22 cellular contexts compared by ENCODE assay signal in the genomic region with DNA sequence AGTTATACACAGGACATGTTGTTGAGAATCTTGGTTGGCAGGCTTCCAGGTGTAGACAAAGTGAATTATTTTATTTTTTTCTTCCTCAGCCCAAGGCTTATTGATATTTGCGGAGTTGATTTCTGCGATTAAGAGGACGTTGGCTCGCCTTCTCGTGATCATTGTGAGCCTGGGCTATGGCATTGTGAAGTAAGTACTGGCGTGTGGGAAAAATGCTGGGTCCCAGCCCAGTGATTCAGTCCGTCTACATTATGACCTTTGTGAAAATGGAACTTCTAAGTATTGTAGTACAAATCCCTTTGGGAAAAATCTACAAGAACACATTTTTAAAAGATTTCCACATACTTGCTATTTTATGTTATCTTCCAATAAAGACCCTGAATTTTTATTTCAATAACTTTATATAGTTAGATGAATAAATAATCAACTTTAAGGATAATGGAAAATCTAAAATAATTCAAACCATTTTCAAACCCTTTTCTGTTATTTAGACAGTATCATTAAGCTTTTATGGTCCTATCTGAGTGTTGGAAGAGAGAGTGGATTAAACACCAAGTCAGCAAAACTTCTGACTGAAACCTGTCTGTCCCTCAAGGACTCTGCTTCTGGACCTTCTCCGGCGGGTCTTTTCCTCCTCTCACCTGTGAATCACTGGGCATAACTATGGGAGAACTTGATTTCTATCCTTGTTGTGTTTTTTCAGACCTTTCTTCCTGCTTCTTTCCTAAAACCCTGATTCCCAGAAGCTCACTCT. TPM values are rescaled to one million over a fixed set of nuclear protein-coding genes. Genes with fewer than 3 reads are reported as not detected.
A peak's percentile ranks its signal among the peaks of the same experiment; 100 is the strongest.
DNase-seq lines count a peak whose midpoint lies in the region; ATAC-seq, FAIRE-seq and TF ChIP-seq lines count a peak whose summit lies in the region.
"Had no signal": no experiment of that assay in that cellular context is flagged by ENCODE, and none has a peak within 500 bp of the region (broad histone marks: within the 10 kb centered on the region; RNA-seq: fewer than 3 reads in every experiment).

No MANE protein-coding gene starts in this region.

- no peak overlapping the region for H3K23ac ChIP-seq in mesenchymal stem cell (ENCODE audit: low read length in 2 of 2)

- POLR2A ChIA-PET in HepG2 (lab: Yijun Ruan, JAX) (no interaction called here), K562 (lab: Yijun Ruan, JAX) (no interaction called here)

- no peaks in the 10 kb centered on the region for H4K20me1 ChIP-seq in HepG2 (ENCODE audit: insufficient read depth, low read length)
- no peaks in the 10 kb centered on the region for H4K20me1 ChIP-seq in K562 (replicated peaks; ENCODE audit: control insufficient read depth, insufficient read depth, low read length)

- H3K79me1 ChIP-seq in mesenchymal stem cell (replicated peaks; ENCODE audit: low read length, poor library complexity, severe bottlenecking): peaks cover 34% of the 10 kb centered on the region

- no peak overlapping the region for H2BK5ac ChIP-seq in mesenchymal stem cell (ENCODE audit: low read depth, low read length, poor library complexity, severe bottlenecking)

- H3K9me3 ChIP-seq in HepG2 (ENCODE audit: low read length) (no peaks in the 10 kb centered on the region), right lobe of liver (no peaks in the 10 kb centered on the region), K562 (replicated peaks; ENCODE audit: control insufficient read depth, insufficient read depth, low read depth, low read length) (no peaks in the 10 kb centered on the region), mesenchymal stem cell (ENCODE audit: control insufficient read depth, low read length) (no peaks in the 10 kb centered on the region), aorta (ENCODE audit: control insufficient read depth, low read length) (no peaks in the 10 kb centered on the region)
- H3K9me3 ChIP-seq: body of pancreas, colonic mucosa, neutrophil had no signal

- CTCF ChIA-PET in HepG2 (lab: Yijun Ruan, JAX; ENCODE audit: low intra/inter-chr PET ratio, low total read pairs): no interaction called here
- CTCF ChIA-PET in K562 (lab: Yijun Ruan, JAX; ENCODE audit: low intra/inter-chr PET ratio): no interaction called here

- FAIRE-seq in HepG2 (lab: Jason Lieb, UNC): no peak
- no peak for FAIRE-seq in K562 (lab: Jason Lieb, UNC)
- FAIRE-seq: GM18507, RCC 7860 had no signal

- no peak overlapping the region for H3K27ac ChIP-seq in HepG2 (ENCODE audit: extremely low read length, insufficient read depth, low read length)
- H3K27ac ChIP-seq in right lobe of liver: no peak overlapping the region
- no peak overlapping the region for H3K27ac ChIP-seq in K562 (ENCODE audit: extremely low read depth, low read depth, low read length)
- no peak overlapping the region for H3K27ac ChIP-seq in mesenchymal stem cell (ENCODE audit: low read length, poor library complexity, severe bottlenecking)
- H3K27ac ChIP-seq in aorta (ENCODE audit: low read depth in 1 of 2, low read length in 2 of 2): no peak overlapping the region
- no peak overlapping the region for H3K27ac ChIP-seq in foreskin keratinocyte
- H3K27ac ChIP-seq: body of pancreas, C4-2B, colonic mucosa, neutrophil, WERI-Rb-1 had no signal

- no peak for TF ChIP-seq RAD21 in HepG2 (CRISPR knock-in tag; IDR thresholded peaks at IDR 0.05)
- TF ChIP-seq RAD21 in K562 (CRISPR knock-in tag; conservative IDR thresholded peaks at IDR 0.05 in 1 of 2, IDR thresholded peaks at IDR 0.05 in 1 of 2): no peak

- no peak overlapping the region for H2BK12ac ChIP-seq in mesenchymal stem cell (ENCODE audit: low read length in 2 of 2)

- H3K9ac ChIP-seq in HepG2 (ENCODE audit: insufficient read depth, low read depth, low read length): no peak overlapping the region
- H3K9ac ChIP-seq in K562 (ENCODE audit: insufficient read depth in 1 of 2, low read depth in 2 of 2, low read length in 2 of 2): no peak overlapping the region
- peak overlapping the region; percentile 43 for H3K9ac ChIP-seq in mesenchymal stem cell (ENCODE audit: low read length)

- no peak overlapping the region for H3K4ac ChIP-seq in mesenchymal stem cell (ENCODE audit: low read depth in 1 of 2, low read length in 2 of 2)

- no peak overlapping the region for H2BK15ac ChIP-seq in mesenchymal stem cell (ENCODE audit: low read depth, poor library complexity, severe bottlenecking)

- TF ChIP-seq CTCF in HepG2 (CRISPR knock-in tag; IDR thresholded peaks at IDR 0.05): no peak
- no peak for TF ChIP-seq CTCF in right lobe of liver (IDR thresholded peaks at IDR 0.05)
- no peak for TF ChIP-seq CTCF in K562 (IDR thresholded peaks at IDR 0.05 in 2 of 3, conservative IDR thresholded peaks at IDR 0.05 in 1 of 3; ENCODE audit: insufficient read depth in 2 of 3, low read depth in 1 of 3, low read length in 3 of 3)
- TF ChIP-seq CTCF in foreskin keratinocyte (conservative IDR thresholded peaks at IDR 0.05): no peak

- no peak overlapping the region for H3K14ac ChIP-seq in mesenchymal stem cell (ENCODE audit: low read length in 2 of 2)

- H3K9me1 ChIP-seq in K562 (ENCODE audit: control insufficient read depth, insufficient read depth, low read length): no peaks in the 10 kb centered on the region

- H4K8ac ChIP-seq in mesenchymal stem cell (ENCODE audit: low read length): no peak overlapping the region

- H3K4me2 ChIP-seq in HepG2 (ENCODE audit: low read depth, low read length) (no peak overlapping the region), K562 (ENCODE audit: insufficient read depth, low read length) (no peak overlapping the region), mesenchymal stem cell (ENCODE audit: low read length, poor library complexity, severe bottlenecking) (no peak overlapping the region)
- H3K4me2 ChIP-seq: hepatocyte had no signal

- intact Hi-C loops in HepG2 (cut with micrococcal nuclease; ENCODE audit: unreplicated experiment) (no loop called here), right lobe of liver (cut with DNase I) (no loop called here), K562 (cut with micrococcal nuclease) (no loop called here), aorta (cut with DNase I) (no loop called here)

- H3K18ac ChIP-seq in mesenchymal stem cell (ENCODE audit: low read depth in 1 of 2, low read length in 2 of 2): no peak overlapping the region

- peaks cover 26 to 75% of the 10 kb centered on the region in 2 experiments for H3K36me3 ChIP-seq in HepG2 (replicated peaks in 1 of 2; ENCODE audit: control insufficient read depth in 1 of 2, insufficient read depth in 2 of 2, low read length in 2 of 2)
- H3K36me3 ChIP-seq in right lobe of liver: peaks cover 0 to 13% (median 6%) of the 10 kb centered on the region in 4 donors
- peaks cover 72% of the 10 kb centered on the region for H3K36me3 ChIP-seq in K562 (ENCODE audit: control insufficient read depth, insufficient read depth, low read length)
- H3K36me3 ChIP-seq in mesenchymal stem cell (ENCODE audit: control insufficient read depth in 1 of 2, insufficient read depth in 2 of 2, low read depth in 1 of 2, low read length in 2 of 2): peaks cover 43 to 89% of the 10 kb centered on the region in 2 experiments
- peaks cover 9 to 11% of the 10 kb centered on the region in 2 donors for H3K36me3 ChIP-seq in aorta (ENCODE audit: control insufficient read depth in 1 of 2, insufficient read depth in 2 of 2, low read length in 1 of 2)

- TF ChIP-seq POLR2A in HepG2 (IDR thresholded peaks at IDR 0.05; ENCODE audit: insufficient read depth in 1 of 2, low read depth in 2 of 2, low read length in 2 of 2) (no peak), right lobe of liver (IDR thresholded peaks at IDR 0.05) (no peak), K562 (conservative IDR thresholded peaks at IDR 0.05) (no peak)

- in situ Hi-C loops in HepG2 (cut with HindIII; ENCODE audit: extremely low pct_ligation_motif_present, low pct_unique_long_range_greater_than_20kb): no loop called here
- in situ Hi-C loops in K562 (cut with MboI): no loop called here

- no peak overlapping the region for H4K91ac ChIP-seq in mesenchymal stem cell (ENCODE audit: low read length)

- no peak overlapping the region for H3K4me3 ChIP-seq in HepG2 (replicated peaks in 1 of 3; ENCODE audit: insufficient read depth in 1 of 3, low read depth in 2 of 3, low read length in 3 of 3)
- no peak overlapping the region for H3K4me3 ChIP-seq in right lobe of liver
- H3K4me3 ChIP-seq in K562: no peak overlapping the region
- peak overlapping the region in 1 of 2 experiments; percentile 5 for H3K4me3 ChIP-seq in mesenchymal stem cell (ENCODE audit: insufficient read depth in 1 of 2, low read depth in 1 of 2, low read length in 2 of 2)
- no peak overlapping the region for H3K4me3 ChIP-seq in aorta (ENCODE audit: low read length in 2 of 2)
- H3K4me3 ChIP-seq: body of pancreas, colonic mucosa, hepatocyte had no signal

- H3K4me1 ChIP-seq in HepG2 (ENCODE audit: insufficient read depth, low read length) (peaks cover 18% of the 10 kb centered on the region), right lobe of liver (peaks cover 0 to 3% (median 0%) of the 10 kb centered on the region in 4 donors), K562 (replicated peaks in 1 of 2; ENCODE audit: control insufficient read depth in 2 of 2, insufficient read depth in 2 of 2, low read length in 2 of 2) (no peaks in the 10 kb centered on the region), mesenchymal stem cell (ENCODE audit: control insufficient read depth, insufficient read depth, low read depth, low read length) (no peaks in the 10 kb centered on the region), aorta (ENCODE audit: control insufficient read depth in 1 of 2, insufficient read depth in 2 of 2, low read length in 2 of 2) (no peaks in the 10 kb centered on the region), foreskin keratinocyte (no peaks in the 10 kb centered on the region)
- H3K4me1 ChIP-seq: body of pancreas, colonic mucosa had no signal

- H3K79me2 ChIP-seq in HepG2 (ENCODE audit: insufficient read depth, low read length): no peaks in the 10 kb centered on the region
- no peaks in the 10 kb centered on the region for H3K79me2 ChIP-seq in K562 (ENCODE audit: control insufficient read depth, insufficient read depth, low read length)
- H3K79me2 ChIP-seq: hepatocyte had no signal

- WGBS in HepG2 (ENCODE audit: low lambda C conversion rate): 98% methylated on average over 9 of the region's 9 CpGs
- WGBS in right lobe of liver (ENCODE audit: insufficient coverage, low coverage, low lambda C conversion rate, missing lambda C conversion rate): 91% methylated on average over 9 of the region's 9 CpGs
- WGBS in K562 (ENCODE audit: insufficient coverage, low coverage, missing lambda C conversion rate): 92% methylated on average over 9 of the region's 9 CpGs
- 98% methylated on average over 5 of the region's 9 CpGs for WGBS in mesenchymal stem cell
- 80 to 82% methylated on average over 9 of the region's 9 CpGs for WGBS in aorta, 2 donors

- H2AK5ac ChIP-seq in mesenchymal stem cell (ENCODE audit: low read length, severe bottlenecking): no peak overlapping the region

- no peak overlapping the region for H2BK120ac ChIP-seq in mesenchymal stem cell (ENCODE audit: low read depth, low read length)

- no peak for TF ChIP-seq EP300 in HepG2 (IDR thresholded peaks at IDR 0.05; ENCODE audit: low read depth in 2 of 2, low read length in 2 of 2)
- no peak for TF ChIP-seq EP300 in HepG2 (CRISPR knock-in tag; IDR thresholded peaks at IDR 0.05; ENCODE audit: borderline replicate concordance)
- no peak for TF ChIP-seq EP300 in K562 (IDR thresholded peaks at IDR 0.05; ENCODE audit: low read length)

- no peak for DNase-seq in HepG2 (ENCODE audit: low spot score)
- no peak for DNase-seq in right lobe of liver
- DNase-seq in K562 (ENCODE audit: extremely low read depth in 1 of 4, low spot score in 3 of 4): no peak
- DNase-seq in mesenchymal stem cell: no peak
- peak in 1 of 2 donors; percentile 53 for DNase-seq in aorta
- no peak for DNase-seq in NCI-H1694 (lab: John Stamatoyannopoulos, UW)
- no peak for DNase-seq in NCI-H2107 treated with DMSO at 0.1 percent for 48 hours (lab: John Stamatoyannopoulos, UW; ENCODE audit: unreplicated experiment)
- no peak for DNase-seq in foreskin keratinocyte
- DNase-seq: ACHN; activated naive CD8-positive, alpha-beta T cell treated with anti-CD3 and anti-CD28 coated beads, Interleukin-2, amount 10 ng/mL, durations not matched to agents 7 days and 5 days; colonic mucosa; NCI-H510A treated with DMSO at 0.1 percent for 48 hours; stimulated activated CD4-positive, alpha-beta T cell treated with anti-CD3 and anti-CD28 coated beads, Interleukin-12 subunit alpha, Interleukin-12 subunit beta, amount 100 ng/mL, for 4 hours; substantia nigra; WERI-Rb-1 had no signal

- BruUV-seq in HepG2 (replicated peaks; lab: Mats Ljungman, UMichigan): no TSS peak
- no TSS peak for BruUV-seq in K562 (replicated peaks; lab: Mats Ljungman, UMichigan)

- ATAC-seq in HepG2 (no peak), right lobe of liver (no peak), K562 (no peak), aorta (ENCODE audit: low FRiP score) (peak; percentile 78), foreskin keratinocyte (no peak)
- ATAC-seq: body of pancreas had no signal

- H2AFZ ChIP-seq in HepG2 (ENCODE audit: low read length): no peak overlapping the region
- H2AFZ ChIP-seq in K562 (ENCODE audit: low read depth, low read length): no peak overlapping the region
- no peak overlapping the region for H2AFZ ChIP-seq in mesenchymal stem cell (ENCODE audit: low read depth, low read length)
- H2AFZ ChIP-seq: hepatocyte had no signal

- H3K27me3 ChIP-seq in HepG2 (ENCODE audit: control insufficient read depth in 1 of 2, insufficient read depth in 2 of 2, low read length in 2 of 2) (no peaks in the 10 kb centered on the region), right lobe of liver (no peaks in the 10 kb centered on the region), K562 (ENCODE audit: control insufficient read depth in 2 of 2, insufficient read depth in 2 of 2, low read length in 2 of 2) (no peaks in the 10 kb centered on the region), mesenchymal stem cell (ENCODE audit: control insufficient read depth in 1 of 2, insufficient read depth in 1 of 2, low read length in 2 of 2) (no peaks in the 10 kb centered on the region), aorta (ENCODE audit: control insufficient read depth in 1 of 2, insufficient read depth in 2 of 2, low read length in 1 of 2) (no peaks in the 10 kb centered on the region), foreskin keratinocyte (no peaks in the 10 kb centered on the region)
- H3K27me3 ChIP-seq: body of pancreas, colonic mucosa, hepatocyte, neutrophil had no signal

RNA-seq across cellular contexts. Expression of a gene that starts 31.0 kb away (rescaled TPM):
- total RNA-seq in HepG2 (2016; rRNA removed; fragmentation: Illumina TruSeq; extraction: Trizol) (9.9 and 15.1 TPM in 2 replicates), right lobe of liver (10 to 100 TPM in 3 of 6 experiments, 1 to 10 TPM in 3; 5.4 to 18.0 (median 8.8) TPM), K562 (2014; rRNA removed) (5.7 and 6.8 TPM in 2 replicates), K562 (2014; rRNA removed; fragmentation: Illumina TruSeq; extraction: Trizol) (17.1 and 17.9 TPM in 2 replicates), K562 (2015; rRNA removed; fragmentation: Illumina TruSeq; extraction: Trizol) (11.5 and 12.3 TPM in 2 replicates), K562 (2021) (11.0 and 11.3 TPM in 2 replicates), aorta (10 to 100 TPM; 28.3 to 31.5 TPM), foreskin keratinocyte (28.1 and 36.1 TPM in 2 replicates)
- 8.3 and 8.9 TPM in 2 replicates for total RNA-seq in HepG2 (2016; cell fraction: cytosol; rRNA removed; fragmentation: Illumina TruSeq; extraction: Trizol; ENCODE audit: low read depth)
- 9.2 and 15.1 TPM in 2 replicates for total RNA-seq in HepG2 (2016; cell fraction: insoluble cytoplasmic fraction; rRNA removed; fragmentation: Illumina TruSeq; extraction: Trizol)
- total RNA-seq in HepG2 (2016; cell fraction: membrane; rRNA removed; fragmentation: Illumina TruSeq; extraction: Trizol): 6.2 and 6.3 TPM in 2 replicates
- total RNA-seq in HepG2 (2016; cell fraction: nucleus; rRNA removed; fragmentation: Illumina TruSeq; extraction: Trizol): 24.1 and 32.0 TPM in 2 replicates
- polyA plus RNA-seq in HepG2 (2011; rRNA removed) (13.0 and 16.2 TPM in 2 replicates), K562 (2011; rRNA removed) (11.5 and 17.1 TPM in 2 replicates), K562 (2014; fragmentation: Illumina TruSeq; extraction: Trizol) (12.6 and 14.4 TPM in 2 replicates), K562 (2014; fragmentation: Nextera tagmentation; extraction: Ambion mirVana) (1 to 10 TPM; 3.7 to 5.8 TPM), K562 (2014; rRNA removed) (7.6 and 9.5 TPM in 2 replicates), aorta (10 to 100 TPM in 1 of 2 donors, 1 to 10 TPM in 1; 5.4 to 11.6 TPM), foreskin keratinocyte (9.8 and 10.2 TPM in 2 replicates)
- 5.4 and 9.6 TPM in 2 replicates for polyA plus RNA-seq in HepG2 (2011; cell fraction: cytosol; rRNA removed)
- 17.3 TPM in 2 replicates for polyA plus RNA-seq in HepG2 (2011; cell fraction: nucleus; rRNA removed)
- 16.5 and 25.6 TPM in 2 replicates for polyA plus RNA-seq in HepG2 (2012)
- 0.47 and 0.84 TPM in 2 replicates for polyA plus RNA-seq in HepG2 (2016; cell fraction: cytosol; fragmentation: Illumina TruSeq; extraction: Trizol; ENCODE audit: low read depth)
- polyA plus RNA-seq in HepG2 (2016; cell fraction: insoluble cytoplasmic fraction; fragmentation: Illumina TruSeq; extraction: Trizol; ENCODE audit: low read depth): 7.1 and 8.1 TPM in 2 replicates
- polyA plus RNA-seq in HepG2 (2016; cell fraction: membrane; fragmentation: Illumina TruSeq; extraction: Trizol; ENCODE audit: low read depth): 1.6 and 2.5 TPM in 2 replicates
- polyA plus RNA-seq in HepG2 (2016; cell fraction: nucleus; fragmentation: Illumina TruSeq; extraction: Trizol; ENCODE audit: insufficient read depth, low read depth): 33.9 and 34.2 TPM in 2 replicates
- polyA minus RNA-seq in HepG2 (2011; rRNA and poly(A)+ RNA removed; ENCODE audit: low replicate concordance): 2.3 and 9.3 TPM in 2 replicates
- polyA minus RNA-seq in HepG2 (2011; cell fraction: cytosol; rRNA and poly(A)+ RNA removed): 21.9 and 33.0 TPM in 2 replicates
- 24.2 and 24.7 TPM in 2 replicates for polyA minus RNA-seq in HepG2 (2011; cell fraction: nucleus; rRNA and poly(A)+ RNA removed)
- 14.2 and 41.0 TPM in 2 replicates for total RNA-seq in K562 (2011; cell fraction: chromatin; rRNA removed; ENCODE audit: low replicate concordance)
- 13.8 TPM in 2 replicates for total RNA-seq in K562 (2011; cell fraction: nucleolus; rRNA removed)
- total RNA-seq in K562 (2011; cell fraction: nucleoplasm; rRNA removed): 28.9 and 49.0 TPM in 2 replicates
- 4.0 and 20.9 TPM in 2 replicates for polyA plus RNA-seq in K562 (2011; cell fraction: cytosol; rRNA removed)
- polyA plus RNA-seq in K562 (2011; cell fraction: nucleus; rRNA removed): 13.9 and 19.8 TPM in 2 replicates
- 14.0 and 14.2 TPM in 2 replicates for polyA plus RNA-seq in K562 (2012)
- polyA minus RNA-seq in K562 (2011; rRNA and poly(A)+ RNA removed): 14.1 and 20.0 TPM in 2 replicates
- 14.9 and 19.5 TPM in 2 replicates for polyA minus RNA-seq in K562 (2011; cell fraction: cytosol; rRNA and poly(A)+ RNA removed)
- 8.6 and 14.1 TPM in 2 replicates for polyA minus RNA-seq in K562 (2011; cell fraction: nucleus; rRNA and poly(A)+ RNA removed)
- 30.8 TPM for polyA plus RNA-seq in mesenchymal stem cell (2013, experiment 1 of 2)
- polyA plus RNA-seq in mesenchymal stem cell (2013, experiment 2 of 2): 35.7 TPM

RNA-seq across cellular contexts. Expression of a gene that starts 52.1 kb away (rescaled TPM):
- total RNA-seq in HepG2 (2016; rRNA removed; fragmentation: Illumina TruSeq; extraction: Trizol): 0.95 and 1.4 TPM in 2 replicates
- total RNA-seq in HepG2 (2016; cell fraction: cytosol; rRNA removed; fragmentation: Illumina TruSeq; extraction: Trizol; ENCODE audit: low read depth): 0.53 and 1.0 TPM in 2 replicates
- total RNA-seq in HepG2 (2016; cell fraction: insoluble cytoplasmic fraction; rRNA removed; fragmentation: Illumina TruSeq; extraction: Trizol): 0.52 and 1.1 TPM in 2 replicates
- total RNA-seq in HepG2 (2016; cell fraction: membrane; rRNA removed; fragmentation: Illumina TruSeq; extraction: Trizol): 0.87 and 0.90 TPM in 2 replicates
- total RNA-seq in HepG2 (2016; cell fraction: nucleus; rRNA removed; fragmentation: Illumina TruSeq; extraction: Trizol): 2.6 and 2.7 TPM in 2 replicates
- 2.3 and 2.4 TPM in 2 replicates for polyA plus RNA-seq in HepG2 (2011; rRNA removed)
- 2.2 and 2.5 TPM in 2 replicates for polyA plus RNA-seq in HepG2 (2011; cell fraction: cytosol; rRNA removed)
- polyA plus RNA-seq in HepG2 (2011; cell fraction: nucleus; rRNA removed): 5.3 and 6.4 TPM in 2 replicates
- 5.1 and 5.4 TPM in 2 replicates for polyA plus RNA-seq in HepG2 (2012)
- polyA plus RNA-seq in HepG2 (2016; cell fraction: cytosol; fragmentation: Illumina TruSeq; extraction: Trizol; ENCODE audit: low read depth): 1.1 and 1.2 TPM in 2 replicates
- 2.1 and 2.2 TPM in 2 replicates for polyA plus RNA-seq in HepG2 (2016; cell fraction: insoluble cytoplasmic fraction; fragmentation: Illumina TruSeq; extraction: Trizol; ENCODE audit: low read depth)
- 1.6 and 1.7 TPM in 2 replicates for polyA plus RNA-seq in HepG2 (2016; cell fraction: membrane; fragmentation: Illumina TruSeq; extraction: Trizol; ENCODE audit: low read depth)
- polyA plus RNA-seq in HepG2 (2016; cell fraction: nucleus; fragmentation: Illumina TruSeq; extraction: Trizol; ENCODE audit: insufficient read depth, low read depth): 6.5 TPM in 2 replicates
- polyA minus RNA-seq in HepG2 (2011; rRNA and poly(A)+ RNA removed; ENCODE audit: low replicate concordance): 3.2 TPM in 1 of 2 replicates, not detected in the other
- 1.6 and 2.9 TPM in 2 replicates for polyA minus RNA-seq in HepG2 (2011; cell fraction: cytosol; rRNA and poly(A)+ RNA removed)
- 3.4 and 4.0 TPM in 2 replicates for polyA minus RNA-seq in HepG2 (2011; cell fraction: nucleus; rRNA and poly(A)+ RNA removed)
- 1 to 10 TPM; 1.2 to 5.4 (median 2.9) TPM for total RNA-seq in right lobe of liver
- not detected in 2 replicates for total RNA-seq in K562 (2011; cell fraction: chromatin; rRNA removed; ENCODE audit: low replicate concordance)
- total RNA-seq in K562 (2011; cell fraction: nucleolus; rRNA removed): not detected in 2 replicates
- not detected in 2 replicates for total RNA-seq in K562 (2011; cell fraction: nucleoplasm; rRNA removed)
- not detected in 2 replicates for total RNA-seq in K562 (2014; rRNA removed)
- not detected in 2 replicates for total RNA-seq in K562 (2014; rRNA removed; fragmentation: Illumina TruSeq; extraction: Trizol)
- not detected in 2 replicates for total RNA-seq in K562 (2015; rRNA removed; fragmentation: Illumina TruSeq; extraction: Trizol)
- 0.13 TPM in 1 of 2 replicates, not detected in the other for total RNA-seq in K562 (2021)
- not detected in 2 replicates for polyA plus RNA-seq in K562 (2011; rRNA removed)
- polyA plus RNA-seq in K562 (2011; cell fraction: cytosol; rRNA removed): not detected in 2 replicates
- not detected in 2 replicates for polyA plus RNA-seq in K562 (2011; cell fraction: nucleus; rRNA removed)
- polyA plus RNA-seq in K562 (2012): not detected in 2 replicates
- polyA plus RNA-seq in K562 (2014; fragmentation: Illumina TruSeq; extraction: Trizol): not detected in 2 replicates
- not detected for polyA plus RNA-seq in K562 (2014; fragmentation: Nextera tagmentation; extraction: Ambion mirVana)
- polyA plus RNA-seq in K562 (2014; rRNA removed): not detected in 2 replicates
- polyA minus RNA-seq in K562 (2011; rRNA and poly(A)+ RNA removed): not detected in 2 replicates
- not detected in 2 replicates for polyA minus RNA-seq in K562 (2011; cell fraction: cytosol; rRNA and poly(A)+ RNA removed)
- polyA minus RNA-seq in K562 (2011; cell fraction: nucleus; rRNA and poly(A)+ RNA removed): not detected in 2 replicates
- 0.43 TPM for polyA plus RNA-seq in mesenchymal stem cell (2013, experiment 1 of 2)
- 0.44 TPM for polyA plus RNA-seq in mesenchymal stem cell (2013, experiment 2 of 2)
- 1 to 10 TPM; 4.5 to 6.1 TPM for total RNA-seq in aorta
- 10 to 100 TPM in 1 of 2 donors, 1 to 10 TPM in 1; 2.6 to 13.5 TPM for polyA plus RNA-seq in aorta
- total RNA-seq in foreskin keratinocyte: 0.04 and 0.07 TPM in 2 replicates
- polyA plus RNA-seq in foreskin keratinocyte: 0.10 and 0.16 TPM in 2 replicates
- total RNA-seq: H4 had no signal
